ENCODE assay signal across 18 cellular contexts in genomic region chr1:8042134-8042533, GRCh38. TPM values are rescaled to one million over a fixed set of nuclear protein-coding genes. Genes with fewer than 3 reads are reported as not detected.
DNase-seq lines count a peak whose midpoint lies in the region; ATAC-seq and TF ChIP-seq lines count a peak whose summit lies in the region.
"Had no signal": no experiment of that assay in that cellular context is flagged by ENCODE, and none has a peak within 500 bp of the region (broad histone marks: within the 10 kb centered on the region; RNA-seq: fewer than 3 reads in every experiment).

No MANE protein-coding gene starts in this region.

- H3F3A ChIP-seq in SK-N-SH (replicated peaks; ENCODE audit: insufficient read depth), result peaks cover 46% of the 10 kb centered on the region

- H3K9me3 Mint-ChIP-seq in HFFc6 (peaks cover 6% of the 10 kb centered on the region), chondrocyte (ENCODE audit: low read depth) (peaks cover 3% of the 10 kb centered on the region)
- H3K9me3 Mint-ChIP-seq in activated CD8-positive, alpha-beta T cell treated with anti-CD3 and anti-CD28 coated beads for 36 hours, result peaks cover 3% of the 10 kb centered on the region

- peak overlapping the region; percentile 48; the same call in 1 of the 2 replicates for H3K27ac Mint-ChIP-seq in HFFc6
- peak overlapping the region; percentile 30 for H3K27ac Mint-ChIP-seq in chondrocyte (ENCODE audit: unreplicated experiment)
- no peak overlapping the region for H3K27ac Mint-ChIP-seq in activated CD8-positive, alpha-beta T cell treated with anti-CD3 and anti-CD28 coated beads for 36 hours
- H3K27ac Mint-ChIP-seq: CD14-positive monocyte had no signal

- DNase-seq in SK-N-SH (no peak), HFFc6 (no peak), chondrocyte (ENCODE audit: low spot score) (no peak), HK-2 (ENCODE audit: unreplicated experiment) (no peak), HuH-7 (ENCODE audit: low spot score) (no peak)
- DNase-seq in activated CD8-positive, alpha-beta T cell treated with anti-CD3 and anti-CD28 coated beads for 36 hours, result no peak
- DNase-seq: CD4-positive, alpha-beta memory T cell; DMS 273 treated with DMSO at 0.1 percent for 48 hours; DMS53; DND-41; EL; GDM1; GM23248 had no signal

- no peak for TF ChIP-seq CTCF in SK-N-SH (IDR thresholded peaks at IDR 0.05)
- TF ChIP-seq CTCF in HFFc6 (IDR thresholded peaks at IDR 0.05), result no peak
- no peak for TF ChIP-seq CTCF in chondrocyte (IDR thresholded peaks at IDR 0.05)
- no peak for TF ChIP-seq CTCF in activated CD8-positive, alpha-beta T cell treated with anti-CD3 and anti-CD28 coated beads for 36 hours (IDR thresholded peaks at IDR 0.05)

- no peak overlapping the region for H3K4me2 ChIP-seq in SK-N-SH
- H3K4me2 ChIP-seq: BLaER1 had no signal

- no peak for TF ChIP-seq RAD21 in SK-N-SH (IDR thresholded peaks at IDR 0.05; ENCODE audit: low read length)

- H3K9me3 ChIP-seq in SK-N-SH, result peaks cover 8% of the 10 kb centered on the region; the same call in 1 of the 2 replicates
- H3K9me3 ChIP-seq: HAP-1 had no signal

- H3K36me3 Mint-ChIP-seq in HFFc6 (ENCODE audit: low read depth) (peaks cover 5% of the 10 kb centered on the region), chondrocyte (ENCODE audit: low read depth) (peaks cover 3% of the 10 kb centered on the region)
- H3K36me3 Mint-ChIP-seq in activated CD8-positive, alpha-beta T cell treated with anti-CD3 and anti-CD28 coated beads for 36 hours (ENCODE audit: low read depth), result peaks cover 2% of the 10 kb centered on the region
- H3K36me3 Mint-ChIP-seq: CD14-positive monocyte had no signal

- H3K27me3 ChIP-seq in SK-N-SH (ENCODE audit: insufficient read depth), result no peaks in the 10 kb centered on the region
- H3K27me3 ChIP-seq: BLaER1 had no signal

- WGBS in SK-N-SH (ENCODE audit: low lambda C conversion rate), result 82% methylated on average over 3 of the region's 3 CpGs

- H2AFZ ChIP-seq in SK-N-SH (ENCODE audit: low read depth), result no peak overlapping the region
- H2AFZ ChIP-seq: GM23248 had no signal

- CTCF ChIA-PET in SK-N-SH (lab: Yijun Ruan, JAX), result interaction anchor here (1.4 kb wide), 1 partner anchor 273 kb away, joined by 3 read pairs; no protein-coding TSS in a partner anchor
- CTCF ChIA-PET in activated CD8-positive, alpha-beta T cell treated with anti-CD3 and anti-CD28 coated beads for 36 hours (lab: Charles Lee), result interaction anchor here (0.8 to 0.9 kb wide), 2 partner anchors 21 to 301 kb away, joined by 3 read pairs; no protein-coding TSS in a partner anchor

- intact Hi-C loops in activated CD8-positive, alpha-beta T cell treated with anti-CD3 and anti-CD28 coated beads for 36 hours (cut with micrococcal nuclease), result no loop called here

- H3K4me3 ChIP-seq in SK-N-SH (ENCODE audit: low read depth in 2 of 2, low read length in 1 of 2), result no peak overlapping the region
- H3K4me3 ChIP-seq: BLaER1, GM23248, HAP-1 had no signal

- H3K9me2 ChIP-seq in SK-N-SH, result no peaks in the 10 kb centered on the region

- no peak for TF ChIP-seq EP300 in SK-N-SH (IDR thresholded peaks at IDR 0.05; ENCODE audit: borderline replicate concordance in 1 of 2, low read depth in 1 of 2, low read length in 1 of 2)

- POLR2A ChIA-PET in SK-N-SH (lab: Yijun Ruan, JAX), result no interaction called here
- POLR2A ChIA-PET in activated CD8-positive, alpha-beta T cell treated with anti-CD3 and anti-CD28 coated beads for 36 hours (lab: Charles Lee), result interaction anchor here (0.7 to 1.2 kb wide), 2 partner anchors 129 to 276 kb away, joined by 3 to 5 read pairs; no protein-coding TSS in a partner anchor

- H3K4me3 Mint-ChIP-seq in HFFc6 (no peak overlapping the region), chondrocyte (ENCODE audit: unreplicated experiment) (no peak overlapping the region)
- H3K4me3 Mint-ChIP-seq in activated CD8-positive, alpha-beta T cell treated with anti-CD3 and anti-CD28 coated beads for 36 hours, result no peak overlapping the region
- H3K4me3 Mint-ChIP-seq: CD14-positive monocyte; CD4-positive, alpha-beta memory T cell had no signal

- H3K9ac ChIP-seq in SK-N-SH, result no peak overlapping the region
- H3K9ac ChIP-seq: BLaER1, GM23248 had no signal

- no peaks in the 10 kb centered on the region for H3K79me2 ChIP-seq in SK-N-SH (ENCODE audit: insufficient read depth)

- no peak for ATAC-seq in SK-N-SH treated with all-trans-retinoic acid at 6 μM for 48 hours
- no peak for ATAC-seq in activated CD8-positive, alpha-beta T cell treated with anti-CD3 and anti-CD28 coated beads for 36 hours

- H3K4me1 Mint-ChIP-seq in HFFc6 (ENCODE audit: low read depth) (peaks cover 48% of the 10 kb centered on the region), chondrocyte (ENCODE audit: low read depth) (peaks cover 39% of the 10 kb centered on the region)
- peaks cover 8% of the 10 kb centered on the region for H3K4me1 Mint-ChIP-seq in activated CD8-positive, alpha-beta T cell treated with anti-CD3 and anti-CD28 coated beads for 36 hours (ENCODE audit: low read depth)
- H3K4me1 Mint-ChIP-seq: CD4-positive, alpha-beta memory T cell had no signal

- H3K4me1 ChIP-seq in SK-N-SH (ENCODE audit: control insufficient read depth in 1 of 2, insufficient read depth in 2 of 2, low read depth in 1 of 2, low read length in 1 of 2), result peaks cover 0 to 21% of the 10 kb centered on the region in 2 experiments; a peak in 3 of 4 replicates
- H3K4me1 ChIP-seq: BLaER1, HAP-1 had no signal

- H4K20me1 ChIP-seq in SK-N-SH (ENCODE audit: insufficient read depth), result no peaks in the 10 kb centered on the region
- H4K20me1 ChIP-seq: BLaER1 had no signal

- H3K36me3 ChIP-seq in SK-N-SH (replicated peaks in 1 of 2; ENCODE audit: control insufficient read depth in 1 of 2, insufficient read depth in 2 of 2, low read length in 1 of 2), result no peaks in the 10 kb centered on the region
- H3K36me3 ChIP-seq: BLaER1, HAP-1 had no signal

- H3K27me3 Mint-ChIP-seq in HFFc6 (ENCODE audit: insufficient read depth), result no peaks in the 10 kb centered on the region
- H3K27me3 Mint-ChIP-seq in chondrocyte (ENCODE audit: low read depth), result no peaks in the 10 kb centered on the region
- H3K27me3 Mint-ChIP-seq in activated CD8-positive, alpha-beta T cell treated with anti-CD3 and anti-CD28 coated beads for 36 hours, result peaks cover 5% of the 10 kb centered on the region

- no peak overlapping the region for H3K27ac ChIP-seq in SK-N-SH (ENCODE audit: low read depth in 2 of 2, low read length in 1 of 2)
- H3K27ac ChIP-seq: 22Rv1, BLaER1, GM23248 had no signal

TF ChIP-seq in SK-N-SH treated with all-trans-retinoic acid at 6 μM for 48 hours, 23 proteins besides CTCF, POLR2A, EP300 and RAD21:
- TF ChIP-seq ZFP30 (CRISPR knock-in tag; IDR thresholded peaks at IDR 0.05) (peak; percentile 79), ESRRG (CRISPR knock-in tag; IDR thresholded peaks at IDR 0.05) (no peak)

TF ChIP-seq in SK-N-SH, 30 proteins besides CTCF, POLR2A, EP300 and RAD21 (continues in another document):
- no peak for TF ChIP-seq MAX (IDR thresholded peaks at IDR 0.05; ENCODE audit: low read depth)
- no peak for TF ChIP-seq ZBTB33 (IDR thresholded peaks at IDR 0.05; ENCODE audit: borderline replicate concordance, low read depth)
- no peak for TF ChIP-seq POLR2AphosphoS5 (IDR thresholded peaks at IDR 0.05; ENCODE audit: low read depth, low read length)
- TF ChIP-seq FOXJ3 (CRISPR knock-in tag; IDR thresholded peaks at IDR 0.05), result no peak

RNA-seq across cellular contexts. Expression of gene ERRFI1, which starts 16.0 kb away (rescaled TPM):
- polyA plus RNA-seq in SK-N-SH (2012; rRNA removed), result 65.6 and 66.9 TPM in 2 replicates
- polyA plus RNA-seq in SK-N-SH (2012; cell fraction: cytosol; rRNA removed), result 72.6 and 74.4 TPM in 2 replicates
- 68.2 and 96.8 TPM in 2 replicates for polyA plus RNA-seq in SK-N-SH (2012; cell fraction: nucleus; rRNA removed)
- 10 to 100 TPM; 15.8 to 25.5 (median 19.0) TPM for total RNA-seq in HFFc6 (2021; fragmentation: NEBNext Ultra II Directional; extraction: Animal tissue kit (Norgen Biotek cat#: 25700))
- total RNA-seq in chondrocyte, result 26.4 to 305 TPM (median 303 TPM) in 3 replicates
- 1 to 10 TPM; 1.6 to 2.2 TPM for total RNA-seq in activated CD8-positive, alpha-beta T cell treated with anti-CD3 and anti-CD28 coated beads for 36 hours
